20 cellular contexts compared by ENCODE assay signal in genomic region chr18:5841518-5841917, GRCh38. TPM values are rescaled to one million over a fixed set of nuclear protein-coding genes. Genes with fewer than 3 reads are reported as not detected.
DNase-seq lines count a peak whose midpoint lies in the region; ATAC-seq, FAIRE-seq and TF ChIP-seq lines count a peak whose summit lies in the region.
"Had no signal": no experiment of that assay in that cellular context is flagged by ENCODE, and none has a peak within 500 bp of the region (broad histone marks: within the 10 kb centered on the region; RNA-seq: fewer than 3 reads in every experiment).

No MANE protein-coding gene starts in this region.

- dilution Hi-C loops in endothelial cell of umbilical vein (cut with MboI; ENCODE audit: extremely low pct_ligation_motif_present, low sequenced_read_pairs) = no loop called here

- H3K4me2 ChIP-seq in HepG2 (ENCODE audit: low read depth, low read length) = no peak overlapping the region
- no peak overlapping the region for H3K4me2 ChIP-seq in endothelial cell of umbilical vein (ENCODE audit: insufficient read depth, low read length)
- H3K4me2 ChIP-seq: PC-9 had no signal

- CTCF ChIA-PET in HepG2 (lab: Yijun Ruan, JAX; ENCODE audit: low intra/inter-chr PET ratio, low total read pairs) = no interaction called here
- CTCF ChIA-PET in endothelial cell of umbilical vein (lab: Charles Lee) = interaction anchor here (0.5 to 1.9 kb wide), 4 partner anchors 27 to 416 kb away, joined by 4 to 18 read pairs (median 4); no protein-coding TSS in a partner anchor

- 0% methylated on average over 2 of the region's 2 CpGs for WGBS in HepG2 (ENCODE audit: low lambda C conversion rate)
- 22% methylated on average over 2 of the region's 2 CpGs for WGBS in right lobe of liver (ENCODE audit: insufficient coverage, low coverage, low lambda C conversion rate, missing lambda C conversion rate)

- POLR2A ChIA-PET in HepG2 (lab: Yijun Ruan, JAX) (no interaction called here), endothelial cell of umbilical vein (lab: Charles Lee) (no interaction called here)

- H3K36me3 ChIP-seq in HepG2 (replicated peaks in 1 of 2; ENCODE audit: control insufficient read depth in 1 of 2, insufficient read depth in 2 of 2, low read length in 2 of 2) (no peaks in the 10 kb centered on the region), right lobe of liver (no peaks in the 10 kb centered on the region), endothelial cell of umbilical vein (ENCODE audit: control insufficient read depth in 2 of 2, extremely low read depth in 1 of 2, insufficient read depth in 2 of 2, low read length in 2 of 2) (no peaks in the 10 kb centered on the region)
- H3K36me3 ChIP-seq: BE2C, ovary, thoracic aorta had no signal

- H3K27ac ChIP-seq in HepG2 (ENCODE audit: extremely low read length, insufficient read depth, low read length) (no peak overlapping the region), right lobe of liver (no peak overlapping the region), endothelial cell of umbilical vein (ENCODE audit: insufficient read depth, low read depth, low read length) (no peak overlapping the region)
- H3K27ac ChIP-seq: ovary, PC-9, thoracic aorta had no signal

- FAIRE-seq in HepG2 (lab: Jason Lieb, UNC) (no peak), endothelial cell of umbilical vein (lab: Jason Lieb, UNC) (no peak)
- FAIRE-seq: bronchial epithelial cell had no signal

- H3K4me3 ChIP-seq in HepG2 (replicated peaks in 1 of 3; ENCODE audit: insufficient read depth in 1 of 3, low read depth in 2 of 3, low read length in 3 of 3) (no peak overlapping the region), right lobe of liver (no peak overlapping the region), endothelial cell of umbilical vein (replicated peaks in 1 of 3; ENCODE audit: insufficient read depth in 1 of 3, low read depth in 1 of 3, low read length in 3 of 3) (no peak overlapping the region)
- H3K4me3 ChIP-seq: mucosa of descending colon, ovary, PC-9, thoracic aorta had no signal

- DNase-seq in HepG2 (ENCODE audit: low spot score) = no peak
- no peak for DNase-seq in right lobe of liver
- peak; percentile 50 for DNase-seq in NCI-H69 (lab: John Stamatoyannopoulos, UW)
- peak; percentile 2 for DNase-seq in endothelial cell of umbilical vein (ENCODE audit: low read depth, low spot score)
- DNase-seq in activated effector memory CD4-positive, alpha-beta T cell treated with Interleukin-2 at 50 U/mL for 16 hours = no peak
- DNase-seq in GDM1 (lab: John Stamatoyannopoulos, UW) = no peak
- DNase-seq in Kasumi-1 (lab: John Stamatoyannopoulos, UW) = no peak
- DNase-seq: activated CD4-positive, alpha-beta T cell treated with anti-CD3 and anti-CD28 coated beads, Interleukin-2, amount 50 U/mL, for 1 hour; BE2C; effector CD8-positive, alpha-beta T cell; left cardiac atrium; mucosa of descending colon; NCI-H1048; NCI-H226; ovary; PC-9; stimulated activated CD4-positive, alpha-beta T cell treated with anti-CD3 and anti-CD28 coated beads, Interleukin-4, amount 100 ng/mL, for 4 hours had no signal

- H3K9me1 ChIP-seq in endothelial cell of umbilical vein (replicated peaks; ENCODE audit: control insufficient read depth, extremely low read depth, insufficient read depth, low read length) = no peaks in the 10 kb centered on the region

- no peak overlapping the region for H3K9ac ChIP-seq in HepG2 (ENCODE audit: insufficient read depth, low read depth, low read length)
- H3K9ac ChIP-seq in endothelial cell of umbilical vein (replicated peaks; ENCODE audit: extremely low read depth, insufficient read depth, low read length) = no peak overlapping the region

- ATAC-seq in HepG2 (no peak), right lobe of liver (no peak), HG02763 (IDR thresholded peaks at IDR 0.05; ENCODE audit: unreplicated experiment) (no peak)
- ATAC-seq: left cardiac atrium, mucosa of descending colon had no signal

- TF ChIP-seq EP300 in HepG2 (IDR thresholded peaks at IDR 0.05; ENCODE audit: low read depth in 2 of 2, low read length in 2 of 2) = no peak
- TF ChIP-seq EP300 in HepG2 (CRISPR knock-in tag; IDR thresholded peaks at IDR 0.05; ENCODE audit: borderline replicate concordance) = no peak

- H4K20me1 ChIP-seq in HepG2 (ENCODE audit: insufficient read depth, low read length) = no peaks in the 10 kb centered on the region
- no peaks in the 10 kb centered on the region for H4K20me1 ChIP-seq in endothelial cell of umbilical vein (replicated peaks; ENCODE audit: control insufficient read depth, extremely low read depth, insufficient read depth, low read length)

- H3K27me3 ChIP-seq in HepG2 (ENCODE audit: control insufficient read depth in 1 of 2, insufficient read depth in 2 of 2, low read length in 2 of 2) (no peaks in the 10 kb centered on the region), right lobe of liver (no peaks in the 10 kb centered on the region), endothelial cell of umbilical vein (ENCODE audit: control insufficient read depth in 2 of 2, insufficient read depth in 2 of 2, low read length in 2 of 2) (no peaks in the 10 kb centered on the region)
- H3K27me3 ChIP-seq: BE2C, ovary had no signal

- TF ChIP-seq CTCF in HepG2 (CRISPR knock-in tag; IDR thresholded peaks at IDR 0.05) (no peak), right lobe of liver (IDR thresholded peaks at IDR 0.05) (peak in 1 of 4 donors; percentile 27), endothelial cell of umbilical vein (IDR thresholded peaks at IDR 0.05; ENCODE audit: extremely low read depth in 1 of 2, insufficient read depth in 1 of 2, low read depth in 1 of 2, low read length in 2 of 2) (no peak)

- no peaks in the 10 kb centered on the region for H3K4me1 ChIP-seq in HepG2 (ENCODE audit: insufficient read depth, low read length)
- H3K4me1 ChIP-seq in right lobe of liver = no peaks in the 10 kb centered on the region
- H3K4me1 ChIP-seq in endothelial cell of umbilical vein (ENCODE audit: control insufficient read depth, extremely low read depth, insufficient read depth, low read length) = no peaks in the 10 kb centered on the region
- H3K4me1 ChIP-seq: BE2C had no signal

- no peaks in the 10 kb centered on the region for H3K9me3 ChIP-seq in HepG2 (ENCODE audit: low read length)
- no peaks in the 10 kb centered on the region for H3K9me3 ChIP-seq in right lobe of liver
- no peaks in the 10 kb centered on the region for H3K9me3 ChIP-seq in endothelial cell of umbilical vein (replicated peaks; ENCODE audit: control insufficient read depth, insufficient read depth, low read length)
- H3K9me3 ChIP-seq: BE2C, mucosa of descending colon, ovary, thoracic aorta had no signal

- TF ChIP-seq POLR2A in HepG2 (IDR thresholded peaks at IDR 0.05; ENCODE audit: insufficient read depth in 1 of 2, low read depth in 2 of 2, low read length in 2 of 2) (no peak), right lobe of liver (IDR thresholded peaks at IDR 0.05) (no peak), endothelial cell of umbilical vein (IDR thresholded peaks at IDR 0.05; ENCODE audit: low read depth, low read length) (no peak)

- intact Hi-C loops in HepG2 (cut with micrococcal nuclease; ENCODE audit: unreplicated experiment) (loop anchor here (5.0 kb wide), 1 partner anchor 769 kb away; no protein-coding TSS in a partner anchor), right lobe of liver (cut with DNase I) (no loop called here), endothelial cell of umbilical vein (cut with micrococcal nuclease) (loop anchor here (1.0 to 5.0 kb wide), 2 partner anchors 239 to 768 kb away; no protein-coding TSS in a partner anchor)

- BruUV-seq in HepG2 (replicated peaks; lab: Mats Ljungman, UMichigan) = no TSS peak
- no TSS peak for BruUV-seq in endothelial cell of umbilical vein (replicated peaks; lab: Mats Ljungman, UMichigan)

- TF ChIP-seq RAD21 in HepG2 (CRISPR knock-in tag; IDR thresholded peaks at IDR 0.05) = no peak

- in situ Hi-C loops in HepG2 (cut with HindIII; ENCODE audit: extremely low pct_ligation_motif_present, low pct_unique_long_range_greater_than_20kb) = loop anchor here (5.0 kb wide), 1 partner anchor 239 kb away; no protein-coding TSS in a partner anchor

- H2AFZ ChIP-seq in HepG2 (ENCODE audit: low read length) (no peak overlapping the region), endothelial cell of umbilical vein (ENCODE audit: low read depth, low read length) (no peak overlapping the region)
- H2AFZ ChIP-seq: PC-9 had no signal

- no peaks in the 10 kb centered on the region for H3K79me2 ChIP-seq in HepG2 (ENCODE audit: insufficient read depth, low read length)
- H3K79me2 ChIP-seq in endothelial cell of umbilical vein (ENCODE audit: control insufficient read depth, insufficient read depth, low read length) = no peaks in the 10 kb centered on the region

RNA-seq across cellular contexts. Expression of gene TMEM200C, which starts 53.8 kb away (rescaled TPM):
- total RNA-seq in HepG2 (2016; rRNA removed; fragmentation: Illumina TruSeq; extraction: Trizol) (0.04 TPM in 1 of 2 replicates, not detected in the other), right lobe of liver (1 to 10 TPM in 4 of 6 experiments, under 1 TPM in 2; 0.19 to 1.6 (median 1.1) TPM), endothelial cell of umbilical vein (0.07 and 0.32 TPM in 2 replicates)
- not detected in 2 replicates for total RNA-seq in HepG2 (2016; cell fraction: cytosol; rRNA removed; fragmentation: Illumina TruSeq; extraction: Trizol; ENCODE audit: low read depth)
- not detected in 2 replicates for total RNA-seq in HepG2 (2016; cell fraction: insoluble cytoplasmic fraction; rRNA removed; fragmentation: Illumina TruSeq; extraction: Trizol)
- total RNA-seq in HepG2 (2016; cell fraction: membrane; rRNA removed; fragmentation: Illumina TruSeq; extraction: Trizol) = not detected in 2 replicates
- total RNA-seq in HepG2 (2016; cell fraction: nucleus; rRNA removed; fragmentation: Illumina TruSeq; extraction: Trizol) = not detected in 2 replicates
- polyA plus RNA-seq in HepG2 (2011; rRNA removed) (not detected in 2 replicates), endothelial cell of umbilical vein (not detected in 2 replicates)
- not detected in 2 replicates for polyA plus RNA-seq in HepG2 (2011; cell fraction: cytosol; rRNA removed)
- 0.09 TPM in 1 of 2 replicates, not detected in the other for polyA plus RNA-seq in HepG2 (2011; cell fraction: nucleus; rRNA removed)
- polyA plus RNA-seq in HepG2 (2012) = 0.08 TPM in 1 of 2 replicates, not detected in the other
- not detected in 2 replicates for polyA plus RNA-seq in HepG2 (2016; cell fraction: cytosol; fragmentation: Illumina TruSeq; extraction: Trizol; ENCODE audit: low read depth)
- not detected in 2 replicates for polyA plus RNA-seq in HepG2 (2016; cell fraction: insoluble cytoplasmic fraction; fragmentation: Illumina TruSeq; extraction: Trizol; ENCODE audit: low read depth)
- not detected in 2 replicates for polyA plus RNA-seq in HepG2 (2016; cell fraction: membrane; fragmentation: Illumina TruSeq; extraction: Trizol; ENCODE audit: low read depth)
- not detected in 2 replicates for polyA plus RNA-seq in HepG2 (2016; cell fraction: nucleus; fragmentation: Illumina TruSeq; extraction: Trizol; ENCODE audit: insufficient read depth, low read depth)
- polyA minus RNA-seq in HepG2 (2011; rRNA and poly(A)+ RNA removed; ENCODE audit: low replicate concordance) = not detected in 2 replicates
- not detected in 2 replicates for polyA minus RNA-seq in HepG2 (2011; cell fraction: cytosol; rRNA and poly(A)+ RNA removed)
- polyA minus RNA-seq in HepG2 (2011; cell fraction: nucleus; rRNA and poly(A)+ RNA removed) = 0.12 TPM in 1 of 2 replicates, not detected in the other
- not detected in 2 replicates for polyA plus RNA-seq in endothelial cell of umbilical vein (2011; cell fraction: cytosol; rRNA removed)
- not detected in 2 replicates for polyA plus RNA-seq in endothelial cell of umbilical vein (2011; cell fraction: nucleus; rRNA removed)
- 0.19 and 0.45 TPM in 2 replicates for polyA plus RNA-seq in endothelial cell of umbilical vein (2012)
- polyA minus RNA-seq in endothelial cell of umbilical vein = not detected in 2 replicates
- not detected for polyA minus RNA-seq in endothelial cell of umbilical vein (2011; cell fraction: cytosol; rRNA and poly(A)+ RNA removed)
- polyA minus RNA-seq in endothelial cell of umbilical vein (2011; cell fraction: nucleus; rRNA and poly(A)+ RNA removed) = not detected in 2 replicates
- total RNA-seq: PC-9, thoracic aorta had no signal

Comparison
In these comparisons a context has a peak if more than half of its experiments do, and no peak if none do; other contexts are left out.
1. intact Hi-C loops: an anchor here in HepG2 (5.0 kb wide) and endothelial cell of umbilical vein (1.0 to 5.0 kb wide); none called in right lobe of liver.
2. DNase-seq: peak in NCI-H69 (single experiment) and endothelial cell of umbilical vein (single experiment); none in HepG2 (single experiment), right lobe of liver (0 of 3), activated effector memory CD4-positive, alpha-beta T cell treated with Interleukin-2 at 50 U/mL for 16 hours (single experiment), GDM1 (single experiment) and Kasumi-1 (0 of 2).